ENCODE assay signal across 8 cellular contexts in genomic region chr19:46850228-46851203, GRCh38. TPM values are rescaled to one million over a fixed set of nuclear protein-coding genes. Genes with fewer than 3 reads are reported as not detected.
DNase-seq lines count a peak whose midpoint lies in the region; ATAC-seq lines count a peak whose summit lies in the region.

Gene AP2S1, minus strand, starts transcription at chr19:46850846. Its CDS starts 80 bp downstream, at chr19:46850766.

- H3K9me3 Mint-ChIP-seq in dendritic cell treated with granulocyte-macrophage colony-stimulating factor and Interleukin-4, amounts not matched to agents 40 ng/mL and 50 ng/mL, for 4 days, result no peaks in the 10 kb centered on the region

- H3K27ac Mint-ChIP-seq in dendritic cell treated with granulocyte-macrophage colony-stimulating factor and Interleukin-4, amounts not matched to agents 40 ng/mL and 50 ng/mL, for 4 days, result peak within 1 kb of the TSS; percentile 90

- H3K4me3 Mint-ChIP-seq in dendritic cell treated with granulocyte-macrophage colony-stimulating factor and Interleukin-4, amounts not matched to agents 40 ng/mL and 50 ng/mL, for 4 days, result peak within 1 kb of the TSS; percentile 90

- peaks cover 28% of the 10 kb centered on the region for H3K36me3 Mint-ChIP-seq in dendritic cell treated with granulocyte-macrophage colony-stimulating factor and Interleukin-4, amounts not matched to agents 40 ng/mL and 50 ng/mL, for 4 days (ENCODE audit: low read depth)

- intact Hi-C loops in dendritic cell treated with granulocyte-macrophage colony-stimulating factor and Interleukin-4, amounts not matched to agents 40 ng/mL and 50 ng/mL, for 4 days (cut with micrococcal nuclease), result loop anchor here (1.0 kb wide), 1 partner anchor 10 kb away; the partner anchor contains the start of gene ARHGAP35

- ATAC-seq in GM19372 (IDR thresholded peaks at IDR 0.05; ENCODE audit: low read depth, unreplicated experiment), result peak; percentile 93
- peak; percentile 51 for ATAC-seq in HG03558 (IDR thresholded peaks at IDR 0.05; ENCODE audit: extremely low read depth, unreplicated experiment)
- ATAC-seq in left lobe of liver, result peak; percentile 87

- H3K27me3 Mint-ChIP-seq in dendritic cell treated with granulocyte-macrophage colony-stimulating factor and Interleukin-4, amounts not matched to agents 40 ng/mL and 50 ng/mL, for 4 days, result peaks cover 5% of the 10 kb centered on the region

- DNase-seq in C1 segment of cervical spinal cord (lab: John Stamatoyannopoulos, UW) (peak; percentile 77 to 99 (median 95)), NCI-H748 treated with DMSO at 0.1 percent for 48 hours (lab: John Stamatoyannopoulos, UW) (peak; percentile 99), left lobe of liver (ENCODE audit: low spot score) (peak; percentile 98)
- DNase-seq in activated CD4-positive, alpha-beta T cell treated with anti-CD3 and anti-CD28 coated beads, Interleukin-2, amount 50 U/mL, for 24 hours (ENCODE audit: low read depth in 1 of 2, low spot score in 1 of 2), result peak; percentile 83 to 93
- peak; percentile 91 for DNase-seq in stimulated activated CD4-positive, alpha-beta T cell treated with anti-CD3 and anti-CD28 coated beads, Interleukin-2, amount 100 ng/mL, for 4 hours (ENCODE audit: low read depth)

- H3K4me1 Mint-ChIP-seq in dendritic cell treated with granulocyte-macrophage colony-stimulating factor and Interleukin-4, amounts not matched to agents 40 ng/mL and 50 ng/mL, for 4 days (ENCODE audit: low read depth), result peaks cover 44% of the 10 kb centered on the region

RNA-seq across cellular contexts. Expression of gene AP2S1, which starts in this region (rescaled TPM):
- 89.1 TPM for total RNA-seq in left lobe of liver

Comparison
In these comparisons a context has a peak if more than half of its experiments do, and no peak if none do; other contexts are left out.
1. Peak in every context shown above with its lines: DNase-seq and ATAC-seq.